Comparison of ENCODE assay signal across 12 cellular contexts in the genomic region with DNA sequence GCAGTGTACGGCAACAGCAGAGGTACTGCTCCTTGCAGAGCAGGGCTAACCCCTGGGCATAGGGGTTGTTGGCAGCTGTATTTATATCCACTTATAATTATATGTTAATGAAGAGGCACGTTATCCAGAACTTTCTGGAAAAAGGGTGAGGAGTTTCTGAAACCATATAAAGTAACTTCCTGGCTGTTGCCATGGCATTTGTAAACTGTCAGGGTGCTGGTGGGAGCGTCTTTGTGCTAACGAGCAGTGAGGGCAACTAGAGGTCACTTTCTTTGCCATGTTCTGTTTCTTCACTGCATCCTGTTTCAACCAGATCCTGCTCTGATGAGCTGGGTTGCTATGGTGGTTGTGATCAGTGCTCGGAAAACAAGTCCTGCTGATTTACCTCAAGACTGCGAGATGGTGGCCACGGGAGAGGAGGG. TPM values are rescaled to one million over a fixed set of nuclear protein-coding genes. Genes with fewer than 3 reads are reported as not detected.
DNase-seq lines count a peak whose midpoint lies in the region; ATAC-seq lines count a peak whose summit lies in the region.
"Had no signal": no experiment of that assay in that cellular context is flagged by ENCODE, and none has a peak within 500 bp of the region (broad histone marks: within the 10 kb centered on the region; RNA-seq: fewer than 3 reads in every experiment).

No MANE protein-coding gene starts in this region.

- peaks cover 10% of the 10 kb centered on the region for H3K36me3 Mint-ChIP-seq in activated CD8-positive, alpha-beta memory T cell treated with anti-CD3 and anti-CD28 coated beads, Interleukin-2, amount 10 ng/mL, durations not matched to agents 7 days and 5 days

- peaks cover 33% of the 10 kb centered on the region for H3K4me1 Mint-ChIP-seq in activated CD8-positive, alpha-beta memory T cell treated with anti-CD3 and anti-CD28 coated beads, Interleukin-2, amount 10 ng/mL, durations not matched to agents 7 days and 5 days

- no peaks in the 10 kb centered on the region for H3K27me3 Mint-ChIP-seq in activated CD8-positive, alpha-beta memory T cell treated with anti-CD3 and anti-CD28 coated beads, Interleukin-2, amount 10 ng/mL, durations not matched to agents 7 days and 5 days

- no peak overlapping the region for H3K4me3 Mint-ChIP-seq in activated CD8-positive, alpha-beta memory T cell treated with anti-CD3 and anti-CD28 coated beads, Interleukin-2, amount 10 ng/mL, durations not matched to agents 7 days and 5 days

- peak; percentile 45 for DNase-seq in activated CD8-positive, alpha-beta memory T cell treated with anti-CD3 and anti-CD28 coated beads, Interleukin-2, amount 10 ng/mL, durations not matched to agents 7 days and 5 days
- DNase-seq in activated CD8-positive, alpha-beta memory T cell treated with anti-CD3 and anti-CD28 coated beads, Interleukin-2, amount 50 U/mL, for 4 hours: no peak
- DNase-seq in T-helper 22 cell (ENCODE audit: low read depth) (peak; percentile 14), foreskin melanocyte (peak; percentile 57), stromal cell of bone marrow (ENCODE audit: low read depth) (peak; percentile 28), amygdala (lab: John Stamatoyannopoulos, UW) (no peak)
- no peak for DNase-seq in stimulated activated CD4-positive, alpha-beta T cell treated with anti-CD3 and anti-CD28 coated beads, Interleukin-4, amount 100 ng/mL, for 24 hours
- DNase-seq: DMS79 treated with DMSO at 0.1 percent for 48 hours; NCI-H1694; ovary; stimulated activated CD4-positive, alpha-beta T cell treated with anti-CD3 and anti-CD28 coated beads, Interleukin-4, amount 100 ng/mL, for 1 hour had no signal

- CTCF ChIA-PET in activated CD8-positive, alpha-beta memory T cell treated with anti-CD3 and anti-CD28 coated beads, Interleukin-2, amount 10 ng/mL, durations not matched to agents 7 days and 5 days (lab: Charles Lee): interaction anchor here (9.0 kb wide), 1 partner anchor 253 kb away, joined by 118 read pairs; no protein-coding TSS in a partner anchor

- H3K27ac Mint-ChIP-seq in activated CD8-positive, alpha-beta memory T cell treated with anti-CD3 and anti-CD28 coated beads, Interleukin-2, amount 10 ng/mL, durations not matched to agents 7 days and 5 days: peak overlapping the region; percentile 68

- H3K9me3 Mint-ChIP-seq in activated CD8-positive, alpha-beta memory T cell treated with anti-CD3 and anti-CD28 coated beads, Interleukin-2, amount 10 ng/mL, durations not matched to agents 7 days and 5 days (ENCODE audit: low read depth): peaks cover 4% of the 10 kb centered on the region

- ATAC-seq in activated CD8-positive, alpha-beta memory T cell treated with anti-CD3 and anti-CD28 coated beads, Interleukin-2, amount 10 ng/mL, durations not matched to agents 7 days and 5 days: peak; percentile 46
- ATAC-seq in HG02870 (IDR thresholded peaks at IDR 0.05; ENCODE audit: unreplicated experiment): no peak

RNA-seq across cellular contexts. Expression of a gene that starts 11.1 kb away (rescaled TPM):
- 10 to 100 TPM; 19.0 to 23.7 TPM for total RNA-seq in activated CD8-positive, alpha-beta memory T cell treated with anti-CD3 and anti-CD28 coated beads, Interleukin-2, amount 10 ng/mL, durations not matched to agents 7 days and 5 days

Comparison
In these comparisons a context has a peak if more than half of its experiments do, and no peak if none do; other contexts are left out.
1. DNase-seq: peak in activated CD8-positive, alpha-beta memory T cell treated with anti-CD3 and anti-CD28 coated beads, Interleukin-2, amount 10 ng/mL, durations not matched to agents 7 days and 5 days (single experiment), T-helper 22 cell (single experiment), foreskin melanocyte (single experiment) and stromal cell of bone marrow (single experiment); none in activated CD8-positive, alpha-beta memory T cell treated with anti-CD3 and anti-CD28 coated beads, Interleukin-2, amount 50 U/mL, for 4 hours (single experiment), stimulated activated CD4-positive, alpha-beta T cell treated with anti-CD3 and anti-CD28 coated beads, Interleukin-4, amount 100 ng/mL, for 24 hours (single experiment) and amygdala (0 of 56).